ENCODE assay signal across 5 cellular contexts in the genomic region with DNA sequence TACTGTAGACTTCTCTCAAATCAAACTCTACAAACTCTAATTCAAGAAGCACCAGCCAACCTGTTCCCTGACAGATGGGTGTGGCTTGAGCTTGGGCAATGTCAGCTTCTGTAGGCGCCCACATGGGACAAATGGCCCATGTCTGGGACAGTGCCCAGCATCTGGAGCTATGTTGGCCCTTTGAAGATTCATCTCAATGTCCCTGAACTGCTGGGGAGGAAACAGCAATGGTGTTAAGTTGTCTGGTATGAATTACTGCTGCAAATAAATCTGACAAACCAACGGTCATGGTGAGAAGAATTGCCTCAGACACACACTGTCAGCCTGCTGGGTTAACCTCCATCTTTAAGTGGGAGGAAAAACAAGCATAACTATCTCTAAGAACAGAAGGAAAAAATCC.
"Had no signal": no experiment of that assay in that cellular context is flagged by ENCODE, and none has a peak within 500 bp of the region (broad histone marks: within the 10 kb centered on the region; RNA-seq: fewer than 3 reads in every experiment).

No MANE protein-coding gene starts in this region.

- H3K4me3 ChIP-seq: GM23338 had no signal

- H2AFZ ChIP-seq: GM23338 had no signal

- H3K27ac ChIP-seq: HL-60 had no signal

- DNase-seq: H9, HCEC 1CT had no signal

- ATAC-seq: GM23338, HepG2 had no signal

- H3K4me2 ChIP-seq: GM23338 had no signal
